7 cellular contexts compared by ENCODE assay signal in genomic region chr15:75450307-75451201, GRCh38. TPM values are rescaled to one million over a fixed set of nuclear protein-coding genes. Genes with fewer than 3 reads are reported as not detected.
DNase-seq lines count a peak whose midpoint lies in the region; ATAC-seq and TF ChIP-seq lines count a peak whose summit lies in the region.

No MANE protein-coding gene starts in this region.

- H3K36me3 ChIP-seq in kidney epithelial cell (ENCODE audit: control insufficient read depth, insufficient read depth, low read length): no peaks in the 10 kb centered on the region

- DNase-seq in NCI-H460 (ENCODE audit: extremely low read depth, low read depth): peak; percentile 95
- DNase-seq in activated CD4-positive, CD25-positive, alpha-beta regulatory T cell treated with anti-CD3 and anti-CD28 coated beads, Interleukin-2, amount 50 U/mL, for 72 hours: peak; percentile 88
- DNase-seq in cerebellar cortex (ENCODE audit: low spot score): peak; percentile 93
- DNase-seq in kidney epithelial cell (ENCODE audit: low read depth): peak; percentile 77
- DNase-seq in stimulated activated CD4-positive, alpha-beta T cell treated with anti-CD3 and anti-CD28 coated beads, Interleukin-12 subunit alpha, Interleukin-12 subunit beta, amount 100 ng/mL, for 48 hours (ENCODE audit: low read depth in 2 of 3, low spot score in 1 of 3): peak; percentile 95 to 97 (median 96)

- TF ChIP-seq CTCF in kidney epithelial cell (IDR thresholded peaks at IDR 0.05; ENCODE audit: insufficient read depth, low read length, poor library complexity, severe bottlenecking): no peak

- peak; percentile 27 for ATAC-seq in GM18868 (IDR thresholded peaks at IDR 0.05; ENCODE audit: unreplicated experiment)
- peak; percentile 25 for ATAC-seq in HG03280 (IDR thresholded peaks at IDR 0.05; ENCODE audit: unreplicated experiment)

- H3K4me3 ChIP-seq in kidney epithelial cell (ENCODE audit: low read depth, low read length): peak overlapping the region; percentile 98

- H3K27me3 ChIP-seq in kidney epithelial cell (ENCODE audit: control insufficient read depth, insufficient read depth, low read length): no peaks in the 10 kb centered on the region

RNA-seq across cellular contexts. Expression of gene SIN3A, which starts 0.9 kb away (rescaled TPM):
- total RNA-seq in NCI-H460 (2014; rRNA removed; shearing (Covaris generic)): 21.1 and 25.8 TPM in 2 replicates
- polyA plus RNA-seq in NCI-H460 (2014; cell fraction: nucleus; rRNA removed): 9.3 and 13.4 TPM in 2 replicates
- total RNA-seq in kidney epithelial cell: 16.5 and 27.2 TPM in 2 replicates

Comparison
In these comparisons a context has a peak if more than half of its experiments do, and no peak if none do; other contexts are left out.
1. Peak in every context shown above with its lines: DNase-seq, ATAC-seq and H3K4me3 ChIP-seq.